Comparison of ENCODE assay signal across 8 cellular contexts in the genomic region with DNA sequence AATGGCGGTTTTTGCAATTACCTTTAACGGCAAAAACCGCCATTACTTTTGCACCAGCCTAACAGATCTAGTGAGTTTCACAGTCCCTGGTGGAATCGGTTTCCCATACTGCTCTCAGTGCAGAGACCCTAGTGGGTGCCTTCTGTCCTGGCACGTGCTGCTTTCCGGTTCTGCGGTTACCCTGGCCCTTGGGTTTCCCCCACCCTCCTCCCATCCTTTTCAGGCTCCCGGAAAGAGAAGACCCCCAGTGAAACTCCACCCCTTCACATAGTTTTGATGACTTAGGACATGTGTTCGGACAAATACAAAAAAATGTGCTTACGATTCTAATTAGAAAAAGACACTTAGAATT. TPM values are rescaled to one million over a fixed set of nuclear protein-coding genes. Genes with fewer than 3 reads are reported as not detected.
A peak's percentile ranks its signal among the peaks of the same experiment; 100 is the strongest.
DNase-seq lines count a peak whose midpoint lies in the region; ATAC-seq and TF ChIP-seq lines count a peak whose summit lies in the region.

No MANE protein-coding gene starts in this region.

- DNase-seq in BE2C (no peak), upper lobe of left lung (no peak), HPDE6-E6E7 (ENCODE audit: extremely low spot score) (no peak)
- peak; percentile 8 to 10 for DNase-seq in activated CD4-positive, alpha-beta T cell treated with anti-CD3 and anti-CD28 coated beads, Interleukin-2, amount 50 U/mL, for 4 hours

- no peak overlapping the region for H2AFZ ChIP-seq in neuron (ENCODE audit: low read depth, low read length)

- 4 to 45% methylated on average over 10 of the region's 10 CpGs for WGBS in upper lobe of left lung, 2 donors

- H3K9me3 ChIP-seq in BE2C (no peaks in the 10 kb centered on the region), endocrine pancreas (ENCODE audit: control insufficient read depth, low read length) (no peaks in the 10 kb centered on the region), neuron (ENCODE audit: low read length) (no peaks in the 10 kb centered on the region), upper lobe of left lung (no peaks in the 10 kb centered on the region)

- H3K4me3 ChIP-seq in BE2C (ENCODE audit: low read depth, low read length) = peak overlapping the region; percentile 19
- H3K4me3 ChIP-seq in endocrine pancreas (ENCODE audit: control insufficient read depth, insufficient read depth, low read length) = peak overlapping the region; percentile 68
- peak overlapping the region; percentile 60 for H3K4me3 ChIP-seq in neuron (ENCODE audit: low read length)
- peak overlapping the region in 3 of 4 donors; percentile 39 to 56 (median 52) for H3K4me3 ChIP-seq in upper lobe of left lung

- no peaks in the 10 kb centered on the region; the same call in 1 of the 2 replicates for H3K4me1 ChIP-seq in BE2C
- no peaks in the 10 kb centered on the region for H3K4me1 ChIP-seq in endocrine pancreas (ENCODE audit: control insufficient read depth, insufficient read depth, low read length)
- H3K4me1 ChIP-seq in neuron (ENCODE audit: insufficient read depth, low read length) = peaks cover 16% of the 10 kb centered on the region
- H3K4me1 ChIP-seq in upper lobe of left lung = peaks cover 0 to 6% (median 2%) of the 10 kb centered on the region in 4 donors

- ATAC-seq in GM19397 (IDR thresholded peaks at IDR 0.05; ENCODE audit: unreplicated experiment) = peak; percentile 46
- peak; percentile 24 for ATAC-seq in HG03521 (IDR thresholded peaks at IDR 0.05; ENCODE audit: unreplicated experiment)
- ATAC-seq in upper lobe of left lung (ENCODE audit: low FRiP score in 2 of 2) = peak in 1 of 2 donors; percentile 47

- TF ChIP-seq EP300 in upper lobe of left lung (IDR thresholded peaks at IDR 0.05) = no peak

- H3K36me3 ChIP-seq in BE2C = no peaks in the 10 kb centered on the region
- no peaks in the 10 kb centered on the region for H3K36me3 ChIP-seq in endocrine pancreas (ENCODE audit: control insufficient read depth, insufficient read depth, low read length)
- no peaks in the 10 kb centered on the region for H3K36me3 ChIP-seq in neuron (ENCODE audit: insufficient read depth, low read length)
- H3K36me3 ChIP-seq in upper lobe of left lung = no peaks in the 10 kb centered on the region

- H3K27me3 ChIP-seq in BE2C = no peaks in the 10 kb centered on the region
- no peaks in the 10 kb centered on the region for H3K27me3 ChIP-seq in endocrine pancreas (ENCODE audit: control insufficient read depth, insufficient read depth, low read length)
- no peaks in the 10 kb centered on the region for H3K27me3 ChIP-seq in neuron (ENCODE audit: insufficient read depth, low read length)
- H3K27me3 ChIP-seq in upper lobe of left lung = no peaks in the 10 kb centered on the region

- peak overlapping the region; percentile 60 for H3K9ac ChIP-seq in endocrine pancreas (ENCODE audit: control insufficient read depth, insufficient read depth, low read length)

- peak overlapping the region; percentile 83 to 93 (median 90) for H3K27ac ChIP-seq in upper lobe of left lung

- TF ChIP-seq POLR2A in upper lobe of left lung (IDR thresholded peaks at IDR 0.05) = no peak

- no peak for TF ChIP-seq CTCF in BE2C (IDR thresholded peaks at IDR 0.05; ENCODE audit: low read depth, low read length)
- no peak for TF ChIP-seq CTCF in upper lobe of left lung (IDR thresholded peaks at IDR 0.05)

RNA-seq across cellular contexts. Expression of a gene that starts 36.9 kb away (rescaled TPM):
- polyA plus RNA-seq in BE2C (2012; ENCODE audit: insufficient read depth, insufficient read length, low read depth) = 3.2 TPM
- total RNA-seq in upper lobe of left lung = 1 to 10 TPM in 1 of 6 donors, under 1 TPM in 4, not detected in 1; 0.20 to 1.0 (median 0.61) TPM

RNA-seq across cellular contexts. Expression of a gene that starts 41.5 kb away (rescaled TPM):
- polyA plus RNA-seq in BE2C (2012; ENCODE audit: insufficient read depth, insufficient read length, low read depth) = not detected
- total RNA-seq in upper lobe of left lung = 1 to 10 TPM in 3 of 6 donors, not detected in 3; 1.4 to 4.0 (median 2.7) TPM

Comparison
In these comparisons a context has a peak if more than half of its experiments do, and no peak if none do; other contexts are left out.
1. DNase-seq: peak in activated CD4-positive, alpha-beta T cell treated with anti-CD3 and anti-CD28 coated beads, Interleukin-2, amount 50 U/mL, for 4 hours (2 of 2); none in BE2C (single experiment), upper lobe of left lung (0 of 2) and HPDE6-E6E7 (single experiment).
2. Peak in every context shown above with its lines, with median percentiles within 50 percentile points of each other: H3K4me3 ChIP-seq.